In the genomic region with DNA sequence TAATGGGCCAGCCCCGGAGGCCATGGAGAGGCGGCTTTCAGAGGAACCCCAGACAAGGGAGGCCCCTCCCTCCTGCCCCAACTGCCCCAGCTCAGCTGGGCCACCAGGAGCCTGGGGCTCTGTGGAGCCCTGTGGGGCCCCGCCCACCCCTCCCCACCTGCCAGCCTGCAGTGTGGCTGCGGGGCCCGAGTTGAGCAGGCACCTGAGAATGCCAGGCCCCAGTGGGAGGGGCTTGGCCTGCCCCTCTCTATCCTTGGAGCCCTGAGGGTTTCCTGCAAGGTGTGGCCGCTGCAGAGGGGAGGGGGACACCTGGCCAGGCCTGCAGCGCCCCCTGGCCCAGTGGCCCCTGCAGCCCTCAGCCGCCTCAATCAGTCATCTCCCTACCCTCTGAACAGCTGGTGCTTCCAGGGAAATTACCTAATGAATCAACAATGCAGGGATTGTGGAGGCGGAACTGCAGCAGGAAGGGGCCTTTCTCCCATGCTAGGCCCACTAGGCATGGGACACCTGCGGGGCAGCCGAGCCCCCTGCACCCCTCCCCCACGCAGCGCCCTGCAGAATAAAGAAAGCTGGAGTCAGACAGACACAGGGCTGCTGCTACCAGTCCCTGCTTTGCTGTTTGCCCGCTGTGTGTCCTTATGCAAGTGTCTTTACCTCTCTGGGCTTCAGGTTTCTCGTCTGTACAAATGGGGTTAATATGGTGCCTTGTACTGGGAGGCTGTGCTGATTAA, we compare ENCODE assay signal across 13 cellular contexts. TPM values are rescaled to one million over a fixed set of nuclear protein-coding genes. Genes with fewer than 3 reads are reported as not detected.
A peak's percentile ranks its signal among the peaks of the same experiment; 100 is the strongest.
DNase-seq lines count a peak whose midpoint lies in the region; ATAC-seq, FAIRE-seq and TF ChIP-seq lines count a peak whose summit lies in the region.
"Had no signal": no experiment of that assay in that cellular context is flagged by ENCODE, and none has a peak within 500 bp of the region (broad histone marks: within the 10 kb centered on the region; RNA-seq: fewer than 3 reads in every experiment).

No MANE protein-coding gene starts in this region.

- no peaks in the 10 kb centered on the region for H3K9me3 ChIP-seq in astrocyte (ENCODE audit: insufficient read depth, low read depth, low read length)

- H3K9me3 Mint-ChIP-seq in astrocyte (ENCODE audit: unreplicated experiment), result no peaks in the 10 kb centered on the region
- no peaks in the 10 kb centered on the region for H3K9me3 Mint-ChIP-seq in activated CD8-positive, alpha-beta T cell treated with anti-CD3 and anti-CD28 coated beads, Interleukin-2, amount 10 ng/mL, durations not matched to agents 7 days and 5 days (ENCODE audit: insufficient read depth)
- no peaks in the 10 kb centered on the region for H3K9me3 Mint-ChIP-seq in stimulated activated naive B cell treated with anti-CD40 and anti-IgM and Interleukin-4, amounts not matched to agents 10 μg/mL and 1 μg/mL and 100 μg/mL, for 72 hours

- H3K36me3 Mint-ChIP-seq in astrocyte (ENCODE audit: low read depth, unreplicated experiment), result no peaks in the 10 kb centered on the region
- no peaks in the 10 kb centered on the region for H3K36me3 Mint-ChIP-seq in activated CD8-positive, alpha-beta T cell treated with anti-CD3 and anti-CD28 coated beads, Interleukin-2, amount 10 ng/mL, durations not matched to agents 7 days and 5 days (ENCODE audit: low read depth)
- no peaks in the 10 kb centered on the region for H3K36me3 Mint-ChIP-seq in stimulated activated naive B cell treated with anti-CD40 and anti-IgM and Interleukin-4, amounts not matched to agents 10 μg/mL and 1 μg/mL and 100 μg/mL, for 72 hours

- H3K9ac ChIP-seq in astrocyte (ENCODE audit: low read length), result no peak overlapping the region

- H3K79me2 ChIP-seq in astrocyte (ENCODE audit: insufficient read depth, low read length), result no peaks in the 10 kb centered on the region

- POLR2A ChIA-PET in activated CD8-positive, alpha-beta T cell treated with anti-CD3 and anti-CD28 coated beads, Interleukin-2, amount 10 ng/mL, durations not matched to agents 7 days and 5 days (lab: Charles Lee), result no interaction called here

- CTCF ChIA-PET in activated CD8-positive, alpha-beta T cell treated with anti-CD3 and anti-CD28 coated beads, Interleukin-2, amount 10 ng/mL, durations not matched to agents 7 days and 5 days (lab: Charles Lee), result no interaction called here

- no peak overlapping the region for H3K27ac ChIP-seq in astrocyte (ENCODE audit: low read depth, low read length)
- H3K27ac ChIP-seq: epithelial cell of prostate had no signal

- no peaks in the 10 kb centered on the region for H3K4me1 ChIP-seq in astrocyte (ENCODE audit: insufficient read depth, low read length)

- DNase-seq in COLO829 (ENCODE audit: low spot score) (peak; percentile 88), HuH-7 (ENCODE audit: low spot score) (peak; percentile 82), astrocyte (ENCODE audit: low read depth) (no peak), kidney tubule cell (ENCODE audit: low spot score) (peak; percentile 79), HUDEP-2 (lab: John Stamatoyannopoulos, UW; ENCODE audit: unreplicated experiment in 76 of 76) (no peak)
- DNase-seq in activated CD8-positive, alpha-beta T cell treated with anti-CD3 and anti-CD28 coated beads, Interleukin-2, amount 10 ng/mL, durations not matched to agents 7 days and 5 days, result no peak
- no peak for DNase-seq in stimulated activated naive B cell treated with anti-CD40 and anti-IgM and Interleukin-4, amounts not matched to agents 10 μg/mL and 1 μg/mL and 100 μg/mL, for 72 hours
- DNase-seq: activated CD4-positive, CD25-positive, alpha-beta regulatory T cell; activated naive CD4-positive, alpha-beta T cell; KBM-7 had no signal

- no peak overlapping the region for H3K4me2 ChIP-seq in astrocyte (ENCODE audit: low read length)

- H3K4me3 Mint-ChIP-seq in astrocyte (ENCODE audit: unreplicated experiment), result no peak overlapping the region
- H3K4me3 Mint-ChIP-seq in activated CD8-positive, alpha-beta T cell treated with anti-CD3 and anti-CD28 coated beads, Interleukin-2, amount 10 ng/mL, durations not matched to agents 7 days and 5 days, result no peak overlapping the region
- no peak overlapping the region for H3K4me3 Mint-ChIP-seq in stimulated activated naive B cell treated with anti-CD40 and anti-IgM and Interleukin-4, amounts not matched to agents 10 μg/mL and 1 μg/mL and 100 μg/mL, for 72 hours

- FAIRE-seq in astrocyte (lab: Jason Lieb, UNC), result no peak

- no peak for ATAC-seq in activated CD8-positive, alpha-beta T cell treated with anti-CD3 and anti-CD28 coated beads, Interleukin-2, amount 10 ng/mL, durations not matched to agents 7 days and 5 days
- no peak for ATAC-seq in stimulated activated naive B cell treated with anti-CD40 and anti-IgM and Interleukin-4, amounts not matched to agents 10 μg/mL and 1 μg/mL and 100 μg/mL, for 72 hours (replicated peaks)
- no peak for ATAC-seq in GM21717 (IDR thresholded peaks at IDR 0.05; ENCODE audit: unreplicated experiment)

- peaks cover 31% of the 10 kb centered on the region for H3K27me3 Mint-ChIP-seq in astrocyte (ENCODE audit: low read depth, unreplicated experiment)
- peaks cover 26% of the 10 kb centered on the region for H3K27me3 Mint-ChIP-seq in activated CD8-positive, alpha-beta T cell treated with anti-CD3 and anti-CD28 coated beads, Interleukin-2, amount 10 ng/mL, durations not matched to agents 7 days and 5 days (ENCODE audit: low read depth)
- peaks cover 34 to 56% of the 10 kb centered on the region in 2 donors for H3K27me3 Mint-ChIP-seq in stimulated activated naive B cell treated with anti-CD40 and anti-IgM and Interleukin-4, amounts not matched to agents 10 μg/mL and 1 μg/mL and 100 μg/mL, for 72 hours

- H3K27me3 ChIP-seq in astrocyte (ENCODE audit: insufficient read depth, low read length), result peaks cover 26% of the 10 kb centered on the region

- no peaks in the 10 kb centered on the region for H4K20me1 ChIP-seq in astrocyte (ENCODE audit: insufficient read depth, low read length)

- H3K4me1 Mint-ChIP-seq in astrocyte (ENCODE audit: low read depth, unreplicated experiment), result peaks cover 10% of the 10 kb centered on the region
- H3K4me1 Mint-ChIP-seq in activated CD8-positive, alpha-beta T cell treated with anti-CD3 and anti-CD28 coated beads, Interleukin-2, amount 10 ng/mL, durations not matched to agents 7 days and 5 days (ENCODE audit: low read depth), result no peaks in the 10 kb centered on the region
- peaks cover 18 to 29% of the 10 kb centered on the region in 2 donors for H3K4me1 Mint-ChIP-seq in stimulated activated naive B cell treated with anti-CD40 and anti-IgM and Interleukin-4, amounts not matched to agents 10 μg/mL and 1 μg/mL and 100 μg/mL, for 72 hours

- H3K4me3 ChIP-seq in astrocyte (ENCODE audit: insufficient read depth, low read depth, low read length), result no peak overlapping the region
- H3K4me3 ChIP-seq: skin epidermis had no signal

- peak overlapping the region; percentile 66 for H3K27ac Mint-ChIP-seq in astrocyte (ENCODE audit: unreplicated experiment)
- no peak overlapping the region for H3K27ac Mint-ChIP-seq in activated CD8-positive, alpha-beta T cell treated with anti-CD3 and anti-CD28 coated beads, Interleukin-2, amount 10 ng/mL, durations not matched to agents 7 days and 5 days
- H3K27ac Mint-ChIP-seq in stimulated activated naive B cell treated with anti-CD40 and anti-IgM and Interleukin-4, amounts not matched to agents 10 μg/mL and 1 μg/mL and 100 μg/mL, for 72 hours, result no peak overlapping the region

- no peak for TF ChIP-seq CTCF in astrocyte (IDR thresholded peaks at IDR 0.05; ENCODE audit: insufficient read depth, low read depth, low read length)

- no peaks in the 10 kb centered on the region for H3K36me3 ChIP-seq in astrocyte (ENCODE audit: insufficient read depth, low read length)

- H2AFZ ChIP-seq in astrocyte (ENCODE audit: low read depth, low read length), result no peak overlapping the region

RNA-seq across cellular contexts. Expression of a gene that starts 48.0 kb away (rescaled TPM):
- 0.07 and 0.45 TPM in 2 replicates for total RNA-seq in astrocyte
- total RNA-seq in activated CD8-positive, alpha-beta T cell treated with anti-CD3 and anti-CD28 coated beads, Interleukin-2, amount 10 ng/mL, durations not matched to agents 7 days and 5 days, result not detected

Comparison
In these comparisons a context has a peak if more than half of its experiments do, and no peak if none do; other contexts are left out.
1. DNase-seq: peak in COLO829 (single experiment), HuH-7 (single experiment) and kidney tubule cell (single experiment); none in astrocyte (single experiment), activated CD8-positive, alpha-beta T cell treated with anti-CD3 and anti-CD28 coated beads, Interleukin-2, amount 10 ng/mL, durations not matched to agents 7 days and 5 days (single experiment), stimulated activated naive B cell treated with anti-CD40 and anti-IgM and Interleukin-4, amounts not matched to agents 10 μg/mL and 1 μg/mL and 100 μg/mL, for 72 hours (single experiment) and HUDEP-2 (0 of 76).